Comparison of ENCODE assay signal across 13 cellular contexts in the genomic region with DNA sequence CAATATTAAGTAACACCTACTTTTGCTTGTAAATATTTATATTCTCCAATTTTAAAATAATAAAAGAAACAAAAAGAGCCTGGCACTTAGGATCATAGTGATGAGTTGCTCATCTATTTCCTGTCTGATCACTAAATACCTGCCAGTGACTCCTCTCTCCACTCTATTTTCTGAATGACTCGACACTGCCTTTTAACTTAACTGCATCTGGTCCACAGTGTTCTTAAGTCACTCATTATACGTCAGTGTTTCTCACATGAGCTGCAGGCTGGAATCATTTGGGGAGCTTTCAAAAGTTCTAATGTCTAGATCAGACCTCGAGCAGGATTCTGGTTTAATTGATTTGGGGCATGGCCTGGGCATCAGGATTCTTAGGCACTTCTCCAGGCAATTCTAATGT.
A peak's percentile ranks its signal among the peaks of the same experiment; 100 is the strongest.
DNase-seq lines count a peak whose midpoint lies in the region; ATAC-seq and TF ChIP-seq lines count a peak whose summit lies in the region.
"Had no signal": no experiment of that assay in that cellular context is flagged by ENCODE, and none has a peak within 500 bp of the region (broad histone marks: within the 10 kb centered on the region; RNA-seq: fewer than 3 reads in every experiment).

No MANE protein-coding gene starts in this region.

- H3K27ac ChIP-seq in HUES6 (ENCODE audit: low read depth, low read length) (0 out of 2 replicates have a peak overlapping the region, but pooled peaks have one; percentile 48), transverse colon (peak overlapping the region; percentile 52 to 78 (median 61))

- POLR2A ChIA-PET in T-cell (lab: Charles Lee) = no interaction called here

- no peak for TF ChIP-seq POLR2A in transverse colon (IDR thresholded peaks at IDR 0.05)

- TF ChIP-seq EP300 in transverse colon (IDR thresholded peaks at IDR 0.05; ENCODE audit: low read depth) = no peak

- no peak overlapping the region for H3K9ac ChIP-seq in HUES6 (ENCODE audit: low read length)

- DNase-seq in activated naive CD4-positive, alpha-beta T cell treated with anti-CD3 and anti-CD28 coated beads for 36 hours = peak; percentile 17
- DNase-seq in activated naive CD4-positive, alpha-beta T cell treated with anti-CD3 and anti-CD28 coated beads, Interleukin-2, amount 50 U/mL, for 16 hours = no peak
- DNase-seq in fibroblast of mammary gland (ENCODE audit: low read depth) = peak; percentile 91
- DNase-seq in transverse colon = no peak
- no peak for DNase-seq in T-cell
- no peak for DNase-seq in stimulated activated CD4-positive, alpha-beta T cell treated with anti-CD3 and anti-CD28 coated beads, Interleukin-2, amount 100 ng/mL, for 24 hours
- DNase-seq: activated CD4-positive, alpha-beta memory T cell treated with anti-CD3 and anti-CD28 coated beads for 36 hours; activated naive CD8-positive, alpha-beta T cell treated with anti-CD3 and anti-CD28 coated beads, Interleukin-2, amount 10 ng/mL, durations not matched to agents 7 days and 5 days; effector memory CD8-positive, alpha-beta T cell; NCI-H146 had no signal

- no peaks in the 10 kb centered on the region for H3K36me3 Mint-ChIP-seq in activated naive CD4-positive, alpha-beta T cell treated with anti-CD3 and anti-CD28 coated beads for 36 hours (ENCODE audit: low read depth)
- no peaks in the 10 kb centered on the region for H3K36me3 Mint-ChIP-seq in T-cell
- H3K36me3 Mint-ChIP-seq: activated CD4-positive, alpha-beta memory T cell treated with anti-CD3 and anti-CD28 coated beads for 36 hours had no signal

- WGBS in transverse colon (ENCODE audit: low coverage in 1 of 2), 2 donors = 64% methylated on average over 3 of the region's 3 CpGs

- no peaks in the 10 kb centered on the region for H3K36me3 ChIP-seq in HUES6 (ENCODE audit: control insufficient read depth, insufficient read depth, low read length)
- H3K36me3 ChIP-seq in transverse colon = peaks cover 0 to 2% (median 0%) of the 10 kb centered on the region in 4 donors

- H3K9me3 ChIP-seq in HUES6 (ENCODE audit: control insufficient read depth, insufficient read depth, low read depth, low read length) = no peaks in the 10 kb centered on the region
- H3K9me3 ChIP-seq in transverse colon = no peaks in the 10 kb centered on the region

- CTCF ChIA-PET in activated naive CD4-positive, alpha-beta T cell treated with anti-CD3 and anti-CD28 coated beads for 36 hours (lab: Charles Lee) = no interaction called here
- CTCF ChIA-PET in T-cell (lab: Charles Lee) = no interaction called here

- no peak overlapping the region for H3K4me3 Mint-ChIP-seq in activated naive CD4-positive, alpha-beta T cell treated with anti-CD3 and anti-CD28 coated beads for 36 hours
- no peak overlapping the region for H3K4me3 Mint-ChIP-seq in T-cell
- H3K4me3 Mint-ChIP-seq: activated CD4-positive, alpha-beta memory T cell treated with anti-CD3 and anti-CD28 coated beads for 36 hours; activated naive CD8-positive, alpha-beta T cell treated with anti-CD3 and anti-CD28 coated beads, Interleukin-2, amount 10 ng/mL, durations not matched to agents 7 days and 5 days; effector memory CD8-positive, alpha-beta T cell had no signal

- H3K27me3 ChIP-seq in HUES6 (ENCODE audit: control insufficient read depth, insufficient read depth, low read length) (no peaks in the 10 kb centered on the region), transverse colon (no peaks in the 10 kb centered on the region)

- H3K27me3 Mint-ChIP-seq in activated naive CD4-positive, alpha-beta T cell treated with anti-CD3 and anti-CD28 coated beads for 36 hours (ENCODE audit: low read depth) = no peaks in the 10 kb centered on the region
- H3K27me3 Mint-ChIP-seq in T-cell = no peaks in the 10 kb centered on the region
- H3K27me3 Mint-ChIP-seq: activated CD4-positive, alpha-beta memory T cell treated with anti-CD3 and anti-CD28 coated beads for 36 hours; activated naive CD8-positive, alpha-beta T cell treated with anti-CD3 and anti-CD28 coated beads, Interleukin-2, amount 10 ng/mL, durations not matched to agents 7 days and 5 days; effector memory CD8-positive, alpha-beta T cell had no signal

- H3K4me1 ChIP-seq in HUES6 (ENCODE audit: control insufficient read depth, insufficient read depth, low read length) = 0 out of 2 replicates have a peak, but pooled peaks cover 7% of the 10 kb centered on the region
- H3K4me1 ChIP-seq in transverse colon = peaks cover 0 to 35% (median 17%) of the 10 kb centered on the region in 4 donors

- H3K27ac Mint-ChIP-seq in activated naive CD4-positive, alpha-beta T cell treated with anti-CD3 and anti-CD28 coated beads for 36 hours = no peak overlapping the region
- H3K27ac Mint-ChIP-seq in T-cell = no peak overlapping the region
- H3K27ac Mint-ChIP-seq: activated CD4-positive, alpha-beta memory T cell treated with anti-CD3 and anti-CD28 coated beads for 36 hours; activated naive CD8-positive, alpha-beta T cell treated with anti-CD3 and anti-CD28 coated beads, Interleukin-2, amount 10 ng/mL, durations not matched to agents 7 days and 5 days; effector memory CD8-positive, alpha-beta T cell had no signal

- H3K9me3 Mint-ChIP-seq in activated naive CD4-positive, alpha-beta T cell treated with anti-CD3 and anti-CD28 coated beads for 36 hours = no peaks in the 10 kb centered on the region
- no peaks in the 10 kb centered on the region for H3K9me3 Mint-ChIP-seq in T-cell
- H3K9me3 Mint-ChIP-seq: activated CD4-positive, alpha-beta memory T cell treated with anti-CD3 and anti-CD28 coated beads for 36 hours; activated naive CD8-positive, alpha-beta T cell treated with anti-CD3 and anti-CD28 coated beads, Interleukin-2, amount 10 ng/mL, durations not matched to agents 7 days and 5 days; effector memory CD8-positive, alpha-beta T cell had no signal

- no peak for ATAC-seq in T-cell (replicated peaks in 1 of 4)
- no peak for ATAC-seq in GM21423 (IDR thresholded peaks at IDR 0.05; ENCODE audit: unreplicated experiment)
- ATAC-seq: effector memory CD8-positive, alpha-beta T cell had no signal

- peaks cover 15% of the 10 kb centered on the region for H3K4me1 Mint-ChIP-seq in activated naive CD4-positive, alpha-beta T cell treated with anti-CD3 and anti-CD28 coated beads for 36 hours (ENCODE audit: low read depth)
- no peaks in the 10 kb centered on the region for H3K4me1 Mint-ChIP-seq in T-cell

- TF ChIP-seq CTCF in fibroblast of mammary gland (conservative IDR thresholded peaks at IDR 0.05; ENCODE audit: control insufficient read depth, insufficient read depth, low read depth, low read length) = no peak
- no peak for TF ChIP-seq CTCF in transverse colon (IDR thresholded peaks at IDR 0.05)

- in situ Hi-C loops in transverse colon (cut with MboI; ENCODE audit: low pct_ligation_motif_present in 1 of 4, low pct_unique_long_range_greater_than_20kb in 1 of 4, low sequenced_read_pairs in 3 of 4) = no loop called here

- H3K4me3 ChIP-seq in HUES6 (ENCODE audit: low read depth, low read length) (no peak overlapping the region), fibroblast of mammary gland (ENCODE audit: control insufficient read depth, low read depth, low read length) (no peak overlapping the region), transverse colon (no peak overlapping the region)
- H3K4me3 ChIP-seq: skin epidermis had no signal

- intact Hi-C loops in activated naive CD4-positive, alpha-beta T cell treated with anti-CD3 and anti-CD28 coated beads for 36 hours (cut with micrococcal nuclease) = loop anchor here (1.0 kb wide), 2 partner anchors 12 to 43 kb away; no protein-coding TSS in a partner anchor
- intact Hi-C loops in transverse colon (cut with DNase I; ENCODE audit: low total_unique reads) = no loop called here

Comparison
In these comparisons a context has a peak if more than half of its experiments do, and no peak if none do; other contexts are left out.
1. DNase-seq: peak in activated naive CD4-positive, alpha-beta T cell treated with anti-CD3 and anti-CD28 coated beads for 36 hours (single experiment) and fibroblast of mammary gland (single experiment); none in activated naive CD4-positive, alpha-beta T cell treated with anti-CD3 and anti-CD28 coated beads, Interleukin-2, amount 50 U/mL, for 16 hours (single experiment), transverse colon (single experiment), T-cell (0 of 34) and stimulated activated CD4-positive, alpha-beta T cell treated with anti-CD3 and anti-CD28 coated beads, Interleukin-2, amount 100 ng/mL, for 24 hours (0 of 2).